In the genomic region with DNA sequence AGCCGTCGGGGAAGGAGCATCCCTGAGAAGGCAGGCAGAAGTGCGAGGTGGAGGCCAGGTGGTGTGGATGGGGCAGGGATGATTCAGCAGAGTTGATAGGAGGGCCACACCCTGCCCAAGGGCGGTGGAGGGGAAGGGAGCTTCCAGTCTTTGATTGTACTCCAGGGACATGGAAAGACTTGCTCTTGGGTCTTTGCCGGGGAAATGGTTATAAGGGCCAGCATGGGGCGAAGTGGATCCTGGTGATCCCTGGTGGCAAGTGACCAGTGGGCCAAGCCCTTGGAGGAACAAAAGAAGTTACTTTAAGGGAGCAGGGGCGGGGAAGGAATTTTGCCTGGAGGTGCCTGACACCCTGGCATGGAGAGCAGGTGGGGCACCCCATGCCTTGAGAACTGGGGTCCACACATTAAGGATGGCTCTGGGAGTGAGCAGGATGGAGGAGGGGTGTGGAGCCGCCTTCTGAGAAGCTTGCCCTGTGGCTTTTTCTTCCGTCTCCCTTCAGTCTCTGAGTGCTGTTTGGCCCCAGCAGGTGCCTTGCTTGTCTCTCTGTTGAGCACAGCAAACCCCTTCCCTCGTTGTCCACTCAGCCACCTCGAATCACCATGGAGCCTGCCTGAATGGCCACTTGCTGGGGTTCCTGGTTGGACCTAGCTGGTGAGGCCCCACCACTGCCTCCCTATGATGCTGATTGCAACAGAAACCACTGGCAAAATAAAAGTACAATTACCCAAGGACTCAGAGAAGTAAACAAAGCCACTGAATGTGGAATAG, we compare ENCODE assay signal across 25 cellular contexts.
A peak's percentile ranks its signal among the peaks of the same experiment; 100 is the strongest.
DNase-seq lines count a peak whose midpoint lies in the region; ATAC-seq and TF ChIP-seq lines count a peak whose summit lies in the region.
"Had no signal": no experiment of that assay in that cellular context is flagged by ENCODE, and none has a peak within 500 bp of the region (broad histone marks: within the 10 kb centered on the region; RNA-seq: fewer than 3 reads in every experiment).

No MANE protein-coding gene starts in this region.

- H3K4me3 Mint-ChIP-seq in activated CD4-positive, alpha-beta T cell treated with anti-CD3 and anti-CD28 coated beads, Interleukin-2, amount 10 ng/mL, durations not matched to agents 24 days and 14 days, result no peak overlapping the region
- H3K4me3 Mint-ChIP-seq: activated naive CD8-positive, alpha-beta T cell treated with anti-CD3 and anti-CD28 coated beads, Interleukin-2, amount 10 ng/mL, durations not matched to agents 7 days and 5 days; GM23338; natural killer cell treated with Interleukin-12 subunit alpha and Interleukin-12 subunit beta and Interleukin-15 and Interleukin-18, amount 100 ng/mL, for 72 hours; type B pancreatic cell had no signal

- H3K36me3 ChIP-seq in left ventricle myocardium inferior (no peaks in the 10 kb centered on the region), parathyroid adenoma (ENCODE audit: control insufficient read depth, insufficient read depth, low read length) (no peaks in the 10 kb centered on the region)
- H3K36me3 ChIP-seq: right lobe of liver had no signal

- intact Hi-C loops in activated CD4-positive, alpha-beta T cell treated with anti-CD3 and anti-CD28 coated beads, Interleukin-2, amount 10 ng/mL, durations not matched to agents 24 days and 14 days (cut with micrococcal nuclease), result no loop called here
- intact Hi-C loops in left ventricle myocardium inferior (cut with micrococcal nuclease), result no loop called here

- TF ChIP-seq CTCF in left ventricle myocardium inferior (IDR thresholded peaks at IDR 0.05; ENCODE audit: borderline replicate concordance) (no peak), parathyroid adenoma (IDR thresholded peaks at IDR 0.05) (no peak)

- H3K36me3 Mint-ChIP-seq in activated CD4-positive, alpha-beta T cell treated with anti-CD3 and anti-CD28 coated beads, Interleukin-2, amount 10 ng/mL, durations not matched to agents 24 days and 14 days (ENCODE audit: low read depth), result no peaks in the 10 kb centered on the region
- H3K36me3 Mint-ChIP-seq: activated naive CD8-positive, alpha-beta T cell treated with anti-CD3 and anti-CD28 coated beads, Interleukin-2, amount 10 ng/mL, durations not matched to agents 7 days and 5 days; natural killer cell treated with Interleukin-12 subunit alpha and Interleukin-12 subunit beta and Interleukin-15 and Interleukin-18, amount 100 ng/mL, for 72 hours; type B pancreatic cell had no signal

- H3K27ac ChIP-seq in left ventricle myocardium inferior (replicated peaks) (peak overlapping the region; percentile 88), parathyroid adenoma (peak overlapping the region; percentile 69)
- H3K27ac ChIP-seq: dorsolateral prefrontal cortex, right lobe of liver had no signal

- ATAC-seq in HG03159 (IDR thresholded peaks at IDR 0.05; ENCODE audit: unreplicated experiment), result no peak
- ATAC-seq: left colon; natural killer cell treated with Interleukin-12 subunit alpha and Interleukin-12 subunit beta and Interleukin-15 and Interleukin-18, amount 100 ng/mL, for 72 hours; right lobe of liver; SK-N-SH treated with all-trans-retinoic acid at 6 μM for 48 hours had no signal

- peaks cover 43% of the 10 kb centered on the region for H3K27me3 Mint-ChIP-seq in activated CD4-positive, alpha-beta T cell treated with anti-CD3 and anti-CD28 coated beads, Interleukin-2, amount 10 ng/mL, durations not matched to agents 24 days and 14 days

- no peaks in the 10 kb centered on the region for H3K9me3 ChIP-seq in left ventricle myocardium inferior (replicated peaks)
- no peaks in the 10 kb centered on the region for H3K9me3 ChIP-seq in parathyroid adenoma (ENCODE audit: control insufficient read depth, low read length)
- H3K9me3 ChIP-seq: Caco-2, right lobe of liver had no signal

- no peak for DNase-seq in activated CD4-positive, alpha-beta T cell treated with anti-CD3 and anti-CD28 coated beads, Interleukin-2, amount 10 ng/mL, durations not matched to agents 24 days and 14 days
- DNase-seq in activated CD4-positive, alpha-beta T cell treated with anti-CD3 and anti-CD28 coated beads for 4 hours, result no peak
- DNase-seq in SW480 (ENCODE audit: low spot score) (peak; percentile 31), left ventricle myocardium inferior (peak; percentile 31), GF-D8 (lab: John Stamatoyannopoulos, UW) (no peak), Ammon's horn (ENCODE audit: low spot score) (no peak)
- DNase-seq: activated CD8-positive, alpha-beta memory T cell treated with anti-CD3 and anti-CD28 coated beads, Interleukin-2, amount 50 U/mL, for 48 hours; activated effector memory CD4-positive, alpha-beta T cell treated with Interleukin-2 at 50 U/mL for 16 hours; activated naive CD8-positive, alpha-beta T cell treated with anti-CD3 and anti-CD28 coated beads, Interleukin-2, amount 10 ng/mL, durations not matched to agents 7 days and 5 days; AML-193; Caco-2; cerebellar nuclear complex; DMS79; dorsolateral prefrontal cortex; KBM-7; left colon; NCI-H146; NCI-H526 treated with DMSO at 0.1 percent for 48 hours; right lobe of liver had no signal

- H3K4me1 Mint-ChIP-seq in activated CD4-positive, alpha-beta T cell treated with anti-CD3 and anti-CD28 coated beads, Interleukin-2, amount 10 ng/mL, durations not matched to agents 24 days and 14 days, result no peaks in the 10 kb centered on the region
- H3K4me1 Mint-ChIP-seq: GM23338 had no signal

- H3K4me1 ChIP-seq in left ventricle myocardium inferior (peaks cover 54% of the 10 kb centered on the region), parathyroid adenoma (no peaks in the 10 kb centered on the region)
- H3K4me1 ChIP-seq: Caco-2, right lobe of liver had no signal

- no peaks in the 10 kb centered on the region for H3K9me3 Mint-ChIP-seq in activated CD4-positive, alpha-beta T cell treated with anti-CD3 and anti-CD28 coated beads, Interleukin-2, amount 10 ng/mL, durations not matched to agents 24 days and 14 days
- H3K9me3 Mint-ChIP-seq: activated naive CD8-positive, alpha-beta T cell treated with anti-CD3 and anti-CD28 coated beads, Interleukin-2, amount 10 ng/mL, durations not matched to agents 7 days and 5 days; GM23338; natural killer cell treated with Interleukin-12 subunit alpha and Interleukin-12 subunit beta and Interleukin-15 and Interleukin-18, amount 100 ng/mL, for 72 hours; type B pancreatic cell had no signal

- H2AFZ ChIP-seq in parathyroid adenoma, result no peak overlapping the region

- H3K27me3 ChIP-seq in left ventricle myocardium inferior (ENCODE audit: low read depth) (peaks cover 46% of the 10 kb centered on the region), parathyroid adenoma (ENCODE audit: control insufficient read depth, insufficient read depth, low read length) (no peaks in the 10 kb centered on the region)
- H3K27me3 ChIP-seq: right lobe of liver had no signal

- H3K27ac Mint-ChIP-seq in activated CD4-positive, alpha-beta T cell treated with anti-CD3 and anti-CD28 coated beads, Interleukin-2, amount 10 ng/mL, durations not matched to agents 24 days and 14 days, result peak overlapping the region; percentile 41
- H3K27ac Mint-ChIP-seq: activated naive CD8-positive, alpha-beta T cell treated with anti-CD3 and anti-CD28 coated beads, Interleukin-2, amount 10 ng/mL, durations not matched to agents 7 days and 5 days; GM23338; natural killer cell treated with Interleukin-12 subunit alpha and Interleukin-12 subunit beta and Interleukin-15 and Interleukin-18, amount 100 ng/mL, for 72 hours; type B pancreatic cell had no signal

- no peaks in the 10 kb centered on the region for H3K79me2 ChIP-seq in parathyroid adenoma

- H3K4me3 ChIP-seq in left ventricle myocardium inferior, result no peak overlapping the region
- no peak overlapping the region for H3K4me3 ChIP-seq in parathyroid adenoma (ENCODE audit: low read depth, low read length)
- H3K4me3 ChIP-seq: dorsolateral prefrontal cortex, GM23338, right lobe of liver had no signal

- no peak overlapping the region for H3K4me2 ChIP-seq in parathyroid adenoma (ENCODE audit: low read length)
- H3K4me2 ChIP-seq: GM23338 had no signal

- H3K9ac ChIP-seq in parathyroid adenoma, result no peak overlapping the region

Comparison
In these comparisons a context has a peak if more than half of its experiments do, and no peak if none do; other contexts are left out.
1. DNase-seq: peak in SW480 (single experiment) and left ventricle myocardium inferior (single experiment); none in activated CD4-positive, alpha-beta T cell treated with anti-CD3 and anti-CD28 coated beads, Interleukin-2, amount 10 ng/mL, durations not matched to agents 24 days and 14 days (single experiment), activated CD4-positive, alpha-beta T cell treated with anti-CD3 and anti-CD28 coated beads for 4 hours (0 of 2), GF-D8 (single experiment) and Ammon's horn (single experiment).